14 cellular contexts compared by ENCODE assay signal in genomic region chr9:96185518-96186156, GRCh38.
"Had no signal": no experiment of that assay in that cellular context is flagged by ENCODE, and none has a peak within 500 bp of the region (broad histone marks: within the 10 kb centered on the region; RNA-seq: fewer than 3 reads in every experiment).

No MANE protein-coding gene starts in this region.

- H3K4me3 ChIP-seq: gastroesophageal sphincter, left ventricle myocardium inferior, spleen had no signal

- H3K4me1 ChIP-seq: left ventricle myocardium inferior, spleen had no signal

- H3K27ac Mint-ChIP-seq: activated naive CD4-positive, alpha-beta T cell treated with anti-CD3 and anti-CD28 coated beads, Interleukin-2, amount 10 ng/mL, durations not matched to agents 7 days and 5 days had no signal

- H3K27ac ChIP-seq: left ventricle myocardium inferior, spleen, tibial artery had no signal

- ATAC-seq: activated CD4-positive, CD25-positive, alpha-beta regulatory T cell treated with anti-CD3 and anti-CD28 coated beads, Interleukin-2, amount 50 U/mL, for 24 hours had no signal

- H3K9ac ChIP-seq: SK-N-SH had no signal

- H3K9me3 ChIP-seq: SK-N-SH had no signal

- H3K4me2 ChIP-seq: SK-N-SH had no signal

- H3K4me1 Mint-ChIP-seq: activated naive CD4-positive, alpha-beta T cell treated with anti-CD3 and anti-CD28 coated beads, Interleukin-2, amount 10 ng/mL, durations not matched to agents 7 days and 5 days had no signal

- H3K27me3 ChIP-seq: gastroesophageal sphincter had no signal

- H3K36me3 ChIP-seq: gastroesophageal sphincter, left ventricle myocardium inferior, spleen, tibial artery had no signal

- DNase-seq: activated CD4-positive, alpha-beta T cell treated with anti-CD3 and anti-CD28 coated beads, Interleukin-2, amount 50 U/mL, for 4 hours; activated naive CD4-positive, alpha-beta T cell treated with anti-CD3 and anti-CD28 coated beads, Interleukin-2, amount 10 ng/mL, durations not matched to agents 7 days and 5 days; activated T-cell treated with anti-CD3 and anti-CD28 coated beads for 4 hours; amniotic stem cell; left ventricle myocardium inferior; SK-N-SH; spleen; stimulated activated CD4-positive, alpha-beta T cell treated with anti-CD3 and anti-CD28 coated beads, Interleukin-1b, Interleukin-23, amount 100 ng/mL, for 48 hours; T-helper 1 cell; T1000 had no signal

- H3K36me3 Mint-ChIP-seq: activated naive CD4-positive, alpha-beta T cell treated with anti-CD3 and anti-CD28 coated beads, Interleukin-2, amount 10 ng/mL, durations not matched to agents 7 days and 5 days had no signal

- FAIRE-seq: keratinocyte had no signal

- H3K4me3 Mint-ChIP-seq: activated naive CD4-positive, alpha-beta T cell treated with anti-CD3 and anti-CD28 coated beads, Interleukin-2, amount 10 ng/mL, durations not matched to agents 7 days and 5 days had no signal
